ENCODE assay signal across 9 cellular contexts in genomic region chr4:7539659-7540058, GRCh38.
DNase-seq lines count a peak whose midpoint lies in the region; ATAC-seq lines count a peak whose summit lies in the region.
"Had no signal": no experiment of that assay in that cellular context is flagged by ENCODE, and none has a peak within 500 bp of the region (broad histone marks: within the 10 kb centered on the region; RNA-seq: fewer than 3 reads in every experiment).

No MANE protein-coding gene starts in this region.

- H3K27me3 Mint-ChIP-seq in activated naive CD8-positive, alpha-beta T cell treated with anti-CD3 and anti-CD28 coated beads, Interleukin-2, amount 50 U/mL, for 24 hours: no peaks in the 10 kb centered on the region

- H3K27ac Mint-ChIP-seq in activated naive CD8-positive, alpha-beta T cell treated with anti-CD3 and anti-CD28 coated beads, Interleukin-2, amount 50 U/mL, for 24 hours: no peak overlapping the region

- H3K27ac ChIP-seq in SJCRH30: no peak overlapping the region
- H3K27ac ChIP-seq: heart right ventricle had no signal

- peak; percentile 34 for DNase-seq in activated CD4-positive, CD25-positive, alpha-beta regulatory T cell treated with anti-CD3 and anti-CD28 coated beads, Interleukin-2, amount 50 U/mL, for 72 hours
- peak; percentile 52 to 67 for DNase-seq in SJCRH30
- DNase-seq in activated naive CD8-positive, alpha-beta T cell treated with anti-CD3 and anti-CD28 coated beads, Interleukin-2, amount 50 U/mL, for 24 hours: peak; percentile 32
- peak; percentile 10 for DNase-seq in stimulated activated CD8-positive, alpha-beta memory T cell treated with anti-CD3 and anti-CD28 coated beads, Interleukin-4, amount 100 ng/mL, for 24 hours (ENCODE audit: low read depth)
- no peak for DNase-seq in left lobe of liver (ENCODE audit: low spot score)
- DNase-seq: heart right ventricle had no signal

- no peaks in the 10 kb centered on the region for H3K4me1 Mint-ChIP-seq in activated naive CD8-positive, alpha-beta T cell treated with anti-CD3 and anti-CD28 coated beads, Interleukin-2, amount 50 U/mL, for 24 hours

- no peaks in the 10 kb centered on the region for H3K9me3 ChIP-seq in SJCRH30 (replicated peaks)

- H3K27me3 ChIP-seq in SJCRH30: no peaks in the 10 kb centered on the region
- H3K27me3 ChIP-seq: heart right ventricle had no signal

- H3K4me1 ChIP-seq in SJCRH30: no peaks in the 10 kb centered on the region
- H3K4me1 ChIP-seq: heart right ventricle had no signal

- H3K4me3 ChIP-seq in SJCRH30: no peak overlapping the region
- H3K4me3 ChIP-seq: heart right ventricle had no signal

- H3K9me3 Mint-ChIP-seq in activated naive CD8-positive, alpha-beta T cell treated with anti-CD3 and anti-CD28 coated beads, Interleukin-2, amount 50 U/mL, for 24 hours: peaks cover 4% of the 10 kb centered on the region

- no peaks in the 10 kb centered on the region for H3K36me3 ChIP-seq in SJCRH30
- H3K36me3 ChIP-seq: heart right ventricle had no signal

- H3K4me3 Mint-ChIP-seq in activated naive CD8-positive, alpha-beta T cell treated with anti-CD3 and anti-CD28 coated beads, Interleukin-2, amount 50 U/mL, for 24 hours: no peak overlapping the region

- no peaks in the 10 kb centered on the region for H3K36me3 Mint-ChIP-seq in activated naive CD8-positive, alpha-beta T cell treated with anti-CD3 and anti-CD28 coated beads, Interleukin-2, amount 50 U/mL, for 24 hours (ENCODE audit: low read depth)

- no peak for ATAC-seq in activated CD4-positive, CD25-positive, alpha-beta regulatory T cell treated with anti-CD3 and anti-CD28 coated beads, Interleukin-2, amount 50 U/mL, for 24 hours
- ATAC-seq in activated naive CD8-positive, alpha-beta T cell treated with anti-CD3 and anti-CD28 coated beads, Interleukin-2, amount 50 U/mL, for 24 hours: no peak
- ATAC-seq in GM19328 (IDR thresholded peaks at IDR 0.05; ENCODE audit: unreplicated experiment) (no peak), HG02798 (IDR thresholded peaks at IDR 0.05; ENCODE audit: poor library complexity, unreplicated experiment) (no peak), left lobe of liver (no peak)
